Comparison of ENCODE assay signal across 10 cellular contexts in the genomic region with DNA sequence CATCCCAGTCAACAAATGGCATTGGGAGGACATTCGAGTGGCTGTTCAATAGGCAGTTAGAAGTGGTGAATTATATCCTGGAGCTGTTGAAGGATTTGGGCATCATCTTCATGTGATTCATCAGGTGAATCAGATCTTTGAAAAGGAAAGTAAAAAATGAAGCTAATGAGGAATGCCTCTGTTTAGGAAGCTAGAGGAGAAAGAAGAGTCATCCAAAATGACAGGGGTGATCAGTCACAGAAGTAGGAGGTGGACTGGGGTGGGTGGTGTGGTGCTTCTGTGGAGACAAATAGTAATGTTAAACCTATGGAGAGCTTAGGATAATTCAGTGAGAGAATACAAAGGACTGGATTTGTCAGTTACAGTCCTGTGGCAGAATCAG. TPM values are rescaled to one million over a fixed set of nuclear protein-coding genes. Genes with fewer than 3 reads are reported as not detected.
DNase-seq lines count a peak whose midpoint lies in the region; ATAC-seq and TF ChIP-seq lines count a peak whose summit lies in the region.
"Had no signal": no experiment of that assay in that cellular context is flagged by ENCODE, and none has a peak within 500 bp of the region (broad histone marks: within the 10 kb centered on the region; RNA-seq: fewer than 3 reads in every experiment).

No MANE protein-coding gene starts in this region.

- ATAC-seq in activated B cell treated with CpG ODN at 0.5 μM for 24 hours (ENCODE audit: low read depth) (no peak), HG02588 (IDR thresholded peaks at IDR 0.05; ENCODE audit: unreplicated experiment) (no peak), GM21737 (IDR thresholded peaks at IDR 0.05; ENCODE audit: unreplicated experiment) (no peak)

- peaks cover 38% of the 10 kb centered on the region for H3K4me1 Mint-ChIP-seq in activated B cell treated with CpG ODN at 0.5 μM for 24 hours

- no peaks in the 10 kb centered on the region for H3K9me3 Mint-ChIP-seq in activated B cell treated with CpG ODN at 0.5 μM for 24 hours

- no peaks in the 10 kb centered on the region for H3K36me3 ChIP-seq in A673 (ENCODE audit: insufficient read depth, low read length, poor library complexity, severe bottlenecking)

- no TSS peak for BruUV-seq in A673 (replicated peaks; lab: Mats Ljungman, UMichigan)

- H3K4me1 ChIP-seq in A673 (ENCODE audit: insufficient read depth, low read length, poor library complexity, severe bottlenecking), result peaks cover 45% of the 10 kb centered on the region

- H3K27me3 ChIP-seq in A673 (replicated peaks; ENCODE audit: insufficient read depth, low read depth, low read length, poor library complexity), result no peaks in the 10 kb centered on the region

- H3K36me3 Mint-ChIP-seq in activated B cell treated with CpG ODN at 0.5 μM for 24 hours (ENCODE audit: low read depth), result peaks cover 16% of the 10 kb centered on the region

- H3K4me3 ChIP-seq in A673 (ENCODE audit: low read depth, low read length, poor library complexity, severe bottlenecking), result no peak overlapping the region

- intact Hi-C loops in A673 (cut with micrococcal nuclease; ENCODE audit: unreplicated experiment), result no loop called here
- intact Hi-C loops in activated B cell treated with CpG ODN at 0.5 μM for 24 hours (cut with micrococcal nuclease), result no loop called here

- DNase-seq in A673 (ENCODE audit: low spot score), result no peak
- DNase-seq in GM04504 (ENCODE audit: low read depth), result peak; percentile 36
- DNase-seq in activated B cell treated with CpG ODN at 0.5 μM for 24 hours, result no peak
- DNase-seq in iris pigment epithelial cell (ENCODE audit: low read depth), result peak; percentile 65
- no peak for DNase-seq in DMS153 (lab: John Stamatoyannopoulos, UW)
- no peak for DNase-seq in activated CD8-positive, alpha-beta memory T cell treated with anti-CD3 and anti-CD28 coated beads for 24 hours
- DNase-seq: central memory CD4-positive, alpha-beta T cell; islet precursor cell had no signal

- TF ChIP-seq CTCF in A673 (conservative IDR thresholded peaks at IDR 0.05; ENCODE audit: low read depth, low read length) (no peak), activated B cell treated with CpG ODN at 0.5 μM for 24 hours (IDR thresholded peaks at IDR 0.05) (no peak)

- CTCF ChIA-PET in A673 (lab: Charles Lee), result no interaction called here
- CTCF ChIA-PET in activated B cell treated with CpG ODN at 0.5 μM for 24 hours (lab: Charles Lee), result interaction anchor here (0.8 to 1.0 kb wide), 2 partner anchors 33 to 101 kb away, joined by 3 read pairs; a partner anchor contains a TSS

- POLR2A ChIA-PET in A673 (lab: Charles Lee; ENCODE audit: low non-redundant PET) (no interaction called here), activated B cell treated with CpG ODN at 0.5 μM for 24 hours (lab: Charles Lee) (interaction anchor here (0.6 to 1.1 kb wide), 3 partner anchors 12 to 63 kb away, joined by 4 to 8 read pairs (median 5); no protein-coding TSS in a partner anchor)

- peak overlapping the region; percentile 68 for H3K27ac ChIP-seq in A673 (ENCODE audit: low read depth, low read length, poor library complexity, severe bottlenecking)

- H3K27me3 Mint-ChIP-seq in activated B cell treated with CpG ODN at 0.5 μM for 24 hours, result no peaks in the 10 kb centered on the region

- H3K9me3 ChIP-seq in A673 (ENCODE audit: low read depth, low read length, poor library complexity, severe bottlenecking), result no peaks in the 10 kb centered on the region

- peak overlapping the region; percentile 7 for H3K27ac Mint-ChIP-seq in activated B cell treated with CpG ODN at 0.5 μM for 24 hours

- H3K4me3 Mint-ChIP-seq in activated B cell treated with CpG ODN at 0.5 μM for 24 hours, result no peak overlapping the region

RNA-seq across cellular contexts. Expression of a gene that starts 32.7 kb away (rescaled TPM):
- total RNA-seq in A673 (2021), result 37.2 and 40.5 TPM in 2 replicates
- 32.2 and 32.3 TPM in 2 replicates for total RNA-seq in activated B cell treated with CpG ODN at 0.5 μM for 24 hours

Comparison
In these comparisons a context has a peak if more than half of its experiments do, and no peak if none do; other contexts are left out.
1. DNase-seq: peak in GM04504 (single experiment) and iris pigment epithelial cell (single experiment); none in A673 (single experiment), activated B cell treated with CpG ODN at 0.5 μM for 24 hours (single experiment), DMS153 (single experiment) and activated CD8-positive, alpha-beta memory T cell treated with anti-CD3 and anti-CD28 coated beads for 24 hours (single experiment).